Comparison of ENCODE assay signal across 12 cellular contexts in genomic region chr2:71605173-71605641, GRCh38.
DNase-seq lines count a peak whose midpoint lies in the region; ATAC-seq and TF ChIP-seq lines count a peak whose summit lies in the region.
"Had no signal": no experiment of that assay in that cellular context is flagged by ENCODE, and none has a peak within 500 bp of the region (broad histone marks: within the 10 kb centered on the region; RNA-seq: fewer than 3 reads in every experiment).

No MANE protein-coding gene starts in this region.

- H3K27ac ChIP-seq in GM23338 (ENCODE audit: low read depth): no peak overlapping the region
- H3K27ac ChIP-seq: foreskin keratinocyte had no signal

- H3K4me1 ChIP-seq in GM23338 (ENCODE audit: insufficient read depth): 0 out of 2 replicates have a peak, but pooled peaks cover 6% of the 10 kb centered on the region
- H3K4me1 ChIP-seq: foreskin keratinocyte had no signal

- H3K4me3 ChIP-seq in GM23338: no peak overlapping the region

- H3K27ac Mint-ChIP-seq in GM23338 (peak overlapping the region; percentile 38; the same call in 1 of the 2 replicates), osteocyte (ENCODE audit: unreplicated experiment) (no peak overlapping the region)
- peak overlapping the region; percentile 39 for H3K27ac Mint-ChIP-seq in T-helper 1 cell treated with Interleukin-12 subunit alpha and Interleukin-12 subunit beta and Interleukin-4 antibody, amounts not matched to agents 30 μg/mL and 1 μg/mL, for 36 hours
- H3K27ac Mint-ChIP-seq in activated CD4-positive, alpha-beta memory T cell treated with anti-CD3 and anti-CD28 coated beads for 36 hours: no peak overlapping the region
- H3K27ac Mint-ChIP-seq: B cell had no signal

- no peaks in the 10 kb centered on the region for H3K79me2 ChIP-seq in GM23338 (replicated peaks; ENCODE audit: insufficient read depth)

- TF ChIP-seq CTCF in GM23338 (conservative IDR thresholded peaks at IDR 0.05; ENCODE audit: low read depth in 2 of 2): no peak
- TF ChIP-seq CTCF in osteocyte (IDR thresholded peaks at IDR 0.05): no peak

- no peaks in the 10 kb centered on the region for H3K36me3 ChIP-seq in GM23338 (ENCODE audit: insufficient read depth)

- H3K36me3 Mint-ChIP-seq in GM23338 (ENCODE audit: low read depth) (peaks cover 7% of the 10 kb centered on the region; the same call in 1 of the 3 replicates), osteocyte (ENCODE audit: unreplicated experiment) (peaks cover 5% of the 10 kb centered on the region)
- no peaks in the 10 kb centered on the region for H3K36me3 Mint-ChIP-seq in T-helper 1 cell treated with Interleukin-12 subunit alpha and Interleukin-12 subunit beta and Interleukin-4 antibody, amounts not matched to agents 30 μg/mL and 1 μg/mL, for 36 hours (ENCODE audit: low read depth)
- H3K36me3 Mint-ChIP-seq in activated CD4-positive, alpha-beta memory T cell treated with anti-CD3 and anti-CD28 coated beads for 36 hours: no peaks in the 10 kb centered on the region

- CTCF ChIA-PET in activated CD4-positive, alpha-beta memory T cell treated with anti-CD3 and anti-CD28 coated beads for 36 hours (lab: Charles Lee): interaction anchor here (1.2 kb wide), 1 partner anchor 56 kb away, joined by 3 read pairs; no protein-coding TSS in a partner anchor

- DNase-seq in GM23338 (ENCODE audit: low spot score): no peak
- peak; percentile 5 for DNase-seq in left ventricle myocardium superior
- DNase-seq in osteocyte (ENCODE audit: extremely low spot score, unreplicated experiment): peak; percentile 53
- DNase-seq in stimulated activated naive CD8-positive, alpha-beta T cell treated with anti-CD3 and anti-CD28 coated beads, Interleukin-15, Interleukin-2, amounts not matched to agents 100 U/mL and 50 U/mL, for 24 hours: no peak
- no peak for DNase-seq in activated CD4-positive, alpha-beta memory T cell treated with anti-CD3 and anti-CD28 coated beads for 36 hours
- DNase-seq: foreskin keratinocyte, NCI-H1105, occipital lobe had no signal

- no peaks in the 10 kb centered on the region for H4K20me1 ChIP-seq in GM23338 (replicated peaks; ENCODE audit: insufficient read depth)

- no peaks in the 10 kb centered on the region for H3F3A ChIP-seq in GM23338 (replicated peaks; ENCODE audit: low read depth)

- H3K4me1 Mint-ChIP-seq in GM23338 (peaks cover 23% of the 10 kb centered on the region), osteocyte (ENCODE audit: unreplicated experiment) (no peaks in the 10 kb centered on the region)
- peaks cover 18% of the 10 kb centered on the region for H3K4me1 Mint-ChIP-seq in T-helper 1 cell treated with Interleukin-12 subunit alpha and Interleukin-12 subunit beta and Interleukin-4 antibody, amounts not matched to agents 30 μg/mL and 1 μg/mL, for 36 hours (ENCODE audit: low read depth)
- peaks cover 3% of the 10 kb centered on the region for H3K4me1 Mint-ChIP-seq in activated CD4-positive, alpha-beta memory T cell treated with anti-CD3 and anti-CD28 coated beads for 36 hours (ENCODE audit: low read depth)
- H3K4me1 Mint-ChIP-seq: B cell had no signal

- POLR2A ChIA-PET in activated CD4-positive, alpha-beta memory T cell treated with anti-CD3 and anti-CD28 coated beads for 36 hours (lab: Charles Lee): no interaction called here

- H3K4me3 Mint-ChIP-seq in GM23338: no peak overlapping the region
- peak overlapping the region; percentile 18 for H3K4me3 Mint-ChIP-seq in T-helper 1 cell treated with Interleukin-12 subunit alpha and Interleukin-12 subunit beta and Interleukin-4 antibody, amounts not matched to agents 30 μg/mL and 1 μg/mL, for 36 hours
- no peak overlapping the region for H3K4me3 Mint-ChIP-seq in osteocyte (ENCODE audit: unreplicated experiment)
- H3K4me3 Mint-ChIP-seq in activated CD4-positive, alpha-beta memory T cell treated with anti-CD3 and anti-CD28 coated beads for 36 hours: no peak overlapping the region
- H3K4me3 Mint-ChIP-seq: B cell had no signal

- ATAC-seq in GM23338 (peak; percentile 59), left ventricle myocardium superior (peak; percentile 17), GM21619 (IDR thresholded peaks at IDR 0.05; ENCODE audit: unreplicated experiment) (no peak), GM18520 (IDR thresholded peaks at IDR 0.05; ENCODE audit: unreplicated experiment) (no peak)
- ATAC-seq in stimulated activated naive CD8-positive, alpha-beta T cell treated with anti-CD3 and anti-CD28 coated beads, Interleukin-15, Interleukin-2, amounts not matched to agents 100 U/mL and 50 U/mL, for 24 hours: no peak
- ATAC-seq: foreskin keratinocyte had no signal

- H3K4me2 ChIP-seq in GM23338: no peak overlapping the region

- H3K27me3 Mint-ChIP-seq in GM23338 (ENCODE audit: insufficient read depth, low read depth, poor library complexity) (peaks cover 7% of the 10 kb centered on the region), osteocyte (ENCODE audit: unreplicated experiment) (no peaks in the 10 kb centered on the region)
- peaks cover 16% of the 10 kb centered on the region for H3K27me3 Mint-ChIP-seq in T-helper 1 cell treated with Interleukin-12 subunit alpha and Interleukin-12 subunit beta and Interleukin-4 antibody, amounts not matched to agents 30 μg/mL and 1 μg/mL, for 36 hours (ENCODE audit: low read depth)
- H3K27me3 Mint-ChIP-seq in activated CD4-positive, alpha-beta memory T cell treated with anti-CD3 and anti-CD28 coated beads for 36 hours: peaks cover 8% of the 10 kb centered on the region

- 0 out of 2 replicates have a peak overlapping the region, but pooled peaks have one; percentile 52 for H2AFZ ChIP-seq in GM23338

- H3K9me3 Mint-ChIP-seq in GM23338 (no peaks in the 10 kb centered on the region), osteocyte (ENCODE audit: unreplicated experiment) (no peaks in the 10 kb centered on the region)
- H3K9me3 Mint-ChIP-seq in T-helper 1 cell treated with Interleukin-12 subunit alpha and Interleukin-12 subunit beta and Interleukin-4 antibody, amounts not matched to agents 30 μg/mL and 1 μg/mL, for 36 hours: no peaks in the 10 kb centered on the region
- H3K9me3 Mint-ChIP-seq in activated CD4-positive, alpha-beta memory T cell treated with anti-CD3 and anti-CD28 coated beads for 36 hours: no peaks in the 10 kb centered on the region

- no peaks in the 10 kb centered on the region for H3K27me3 ChIP-seq in GM23338 (ENCODE audit: insufficient read depth)

- 0 out of 2 replicates have a peak, but pooled peaks cover 5% of the 10 kb centered on the region for H3K9me2 ChIP-seq in GM23338 (ENCODE audit: insufficient read depth)

- intact Hi-C loops in left ventricle myocardium superior (cut with micrococcal nuclease): no loop called here
- intact Hi-C loops in activated CD4-positive, alpha-beta memory T cell treated with anti-CD3 and anti-CD28 coated beads for 36 hours (cut with micrococcal nuclease): no loop called here

TF ChIP-seq in GM23338, 12 proteins besides CTCF, POLR2A, EP300 and RAD21 (continues in another document):
- TF ChIP-seq STAT1 (IDR thresholded peaks at IDR 0.05; ENCODE audit: unreplicated experiment) (no peak), ZNF114 (CRISPR knock-in tag; IDR thresholded peaks at IDR 0.05) (no peak), JUNB (IDR thresholded peaks at IDR 0.05; ENCODE audit: unreplicated experiment) (no peak), EZH2phosphoT487 (IDR thresholded peaks at IDR 0.05; ENCODE audit: unreplicated experiment) (no peak)

Comparison
In these comparisons a context has a peak if more than half of its experiments do, and no peak if none do; other contexts are left out.
1. ATAC-seq: peak in GM23338 (single experiment) and left ventricle myocardium superior (single experiment); none in stimulated activated naive CD8-positive, alpha-beta T cell treated with anti-CD3 and anti-CD28 coated beads, Interleukin-15, Interleukin-2, amounts not matched to agents 100 U/mL and 50 U/mL, for 24 hours (single experiment), GM21619 (single experiment) and GM18520 (single experiment).
2. DNase-seq: peak in left ventricle myocardium superior (single experiment) and osteocyte (single experiment); none in GM23338 (single experiment), stimulated activated naive CD8-positive, alpha-beta T cell treated with anti-CD3 and anti-CD28 coated beads, Interleukin-15, Interleukin-2, amounts not matched to agents 100 U/mL and 50 U/mL, for 24 hours (single experiment) and activated CD4-positive, alpha-beta memory T cell treated with anti-CD3 and anti-CD28 coated beads for 36 hours (single experiment).
3. H3K27ac Mint-ChIP-seq: peak in GM23338 (single experiment) and T-helper 1 cell treated with Interleukin-12 subunit alpha and Interleukin-12 subunit beta and Interleukin-4 antibody, amounts not matched to agents 30 μg/mL and 1 μg/mL, for 36 hours (single experiment); none in osteocyte (single experiment) and activated CD4-positive, alpha-beta memory T cell treated with anti-CD3 and anti-CD28 coated beads for 36 hours (single experiment).